ENCODE assay signal across 22 cellular contexts in genomic region chr13:98176777-98177608, GRCh38. TPM values are rescaled to one million over a fixed set of nuclear protein-coding genes. Genes with fewer than 3 reads are reported as not detected.
"Had no signal": no experiment of that assay in that cellular context is flagged by ENCODE, and none has a peak within 500 bp of the region (broad histone marks: within the 10 kb centered on the region; RNA-seq: fewer than 3 reads in every experiment).

Gene RNF113B (minus strand): TSS chr13:98177269. CDS start chr13:98177236, 33 bp downstream.

- ATAC-seq: activated CD4-positive, alpha-beta T cell treated with anti-CD3 and anti-CD28 coated beads for 36 hours; left lung; naive thymus-derived CD4-positive, alpha-beta T cell had no signal

- H3K27ac ChIP-seq: brain microvascular endothelial cell, coronary artery, left lung had no signal

- FAIRE-seq: endometrium, frontal cortex, urothelium cell line had no signal

- DNase-seq: activated CD4-positive, alpha-beta T cell treated with anti-CD3 and anti-CD28 coated beads for 36 hours; activated CD4-positive, alpha-beta T cell treated with anti-CD3 and anti-CD28 coated beads, Interleukin-2, amount 50 U/mL, for 48 hours; activated naive CD4-positive, alpha-beta T cell treated with Interleukin-2 at 50 U/mL for 16 hours; activated naive CD8-positive, alpha-beta T cell treated with anti-CD3 and anti-CD28 coated beads, Interleukin-2, amount 10 ng/mL, durations not matched to agents 7 days and 5 days; activated T-cell treated with anti-CD3 and anti-CD28 coated beads for 4 hours; brain microvascular endothelial cell; central memory CD4-positive, alpha-beta T cell; erythroblast; head of caudate nucleus; naive thymus-derived CD4-positive, alpha-beta T cell; stimulated activated CD8-positive, alpha-beta memory T cell treated with anti-CD3 and anti-CD28 coated beads, Interleukin-4, amount 100 ng/mL, for 48 hours; stimulated activated naive CD4-positive, alpha-beta T cell; tibial artery had no signal

- H3K4me1 Mint-ChIP-seq: activated CD4-positive, alpha-beta T cell treated with anti-CD3 and anti-CD28 coated beads for 36 hours; activated naive CD8-positive, alpha-beta T cell treated with anti-CD3 and anti-CD28 coated beads, Interleukin-2, amount 10 ng/mL, durations not matched to agents 7 days and 5 days; naive thymus-derived CD4-positive, alpha-beta T cell had no signal

- H3K4me3 Mint-ChIP-seq: activated CD4-positive, alpha-beta T cell treated with anti-CD3 and anti-CD28 coated beads for 36 hours; activated naive CD8-positive, alpha-beta T cell treated with anti-CD3 and anti-CD28 coated beads, Interleukin-2, amount 10 ng/mL, durations not matched to agents 7 days and 5 days; naive thymus-derived CD4-positive, alpha-beta T cell had no signal

- H3K36me3 ChIP-seq: brain microvascular endothelial cell had no signal

- H3K9me3 Mint-ChIP-seq: activated naive CD8-positive, alpha-beta T cell treated with anti-CD3 and anti-CD28 coated beads, Interleukin-2, amount 10 ng/mL, durations not matched to agents 7 days and 5 days had no signal

- H3K27me3 ChIP-seq: brain microvascular endothelial cell, left lung, tibial artery had no signal

- H3K4me3 ChIP-seq: coronary artery, left lung, tibial artery had no signal

- H3K9me3 ChIP-seq: left lung, tibial artery had no signal

- H3K27ac Mint-ChIP-seq: activated CD4-positive, alpha-beta T cell treated with anti-CD3 and anti-CD28 coated beads for 36 hours; activated naive CD8-positive, alpha-beta T cell treated with anti-CD3 and anti-CD28 coated beads, Interleukin-2, amount 10 ng/mL, durations not matched to agents 7 days and 5 days; naive thymus-derived CD4-positive, alpha-beta T cell had no signal

- H3K36me3 Mint-ChIP-seq: activated naive CD8-positive, alpha-beta T cell treated with anti-CD3 and anti-CD28 coated beads, Interleukin-2, amount 10 ng/mL, durations not matched to agents 7 days and 5 days had no signal

RNA-seq across cellular contexts. Expression of gene RNF113B, which starts in this region (rescaled TPM):
- total RNA-seq: activated CD4-positive, alpha-beta T cell treated with anti-CD3 and anti-CD28 coated beads for 36 hours; activated naive CD8-positive, alpha-beta T cell treated with anti-CD3 and anti-CD28 coated beads, Interleukin-2, amount 10 ng/mL, durations not matched to agents 7 days and 5 days; frontal cortex; kidney epithelial cell; left lung; lung microvascular endothelial cell; mucosa of gallbladder; naive thymus-derived CD4-positive, alpha-beta T cell; T-helper 2 cell treated with Interferon-gamma antibody and Interleukin-4, amounts not matched to agents 100 ng/mL and 5 ng/mL, for 36 hours had no signal
- polyA plus RNA-seq: naive thymus-derived CD4-positive, alpha-beta T cell had no signal
